ENCODE assay signal across 1 cellular context in genomic region chr20:3471397-3472021, GRCh38.
TF ChIP-seq lines count a peak whose summit lies in the region.

No MANE protein-coding gene starts in this region.

TF ChIP-seq in HEK293, 187 proteins besides CTCF, POLR2A, EP300 and RAD21 (continued from another document):
- TF ChIP-seq ZNF18 (tag by site-specific recombination; IDR thresholded peaks at IDR 0.05) (no peak), ZNF843 (tag by site-specific recombination; IDR thresholded peaks at IDR 0.05) (no peak), INSM2 (tag by site-specific recombination; IDR thresholded peaks at IDR 0.05) (no peak), REST (tag by site-specific recombination; IDR thresholded peaks at IDR 0.05) (peak; percentile 26; the same call in 1 of the 2 replicates), ZBTB20 (tag by site-specific recombination; IDR thresholded peaks at IDR 0.05) (peak; percentile 21; the same call in 1 of the 2 replicates), ZNF184 (tag by site-specific recombination; IDR thresholded peaks at IDR 0.05) (no peak), ZNF394 (tag by site-specific recombination; IDR thresholded peaks at IDR 0.05; ENCODE audit: borderline replicate concordance) (no peak), OVOL3 (tag by site-specific recombination; IDR thresholded peaks at IDR 0.05) (no peak)
